Comparison of ENCODE assay signal across 10 cellular contexts in genomic region chr7:139703468-139704307, GRCh38.
A peak's percentile ranks its signal among the peaks of the same experiment; 100 is the strongest.
DNase-seq lines count a peak whose midpoint lies in the region; ATAC-seq and TF ChIP-seq lines count a peak whose summit lies in the region.
"Had no signal": no experiment of that assay in that cellular context is flagged by ENCODE, and none has a peak within 500 bp of the region (broad histone marks: within the 10 kb centered on the region; RNA-seq: fewer than 3 reads in every experiment).

No MANE protein-coding gene starts in this region.

- POLR2A ChIA-PET in activated CD8-positive, alpha-beta T cell treated with anti-CD3 and anti-CD28 coated beads, Interleukin-2, amount 10 ng/mL, durations not matched to agents 7 days and 5 days (lab: Charles Lee): no interaction called here
- POLR2A ChIA-PET in activated CD8-positive, alpha-beta T cell treated with anti-CD3 and anti-CD28 coated beads for 36 hours (lab: Charles Lee): no interaction called here

- H3K27me3 Mint-ChIP-seq in activated CD8-positive, alpha-beta T cell treated with anti-CD3 and anti-CD28 coated beads, Interleukin-2, amount 10 ng/mL, durations not matched to agents 7 days and 5 days (ENCODE audit: low read depth): no peaks in the 10 kb centered on the region
- no peaks in the 10 kb centered on the region for H3K27me3 Mint-ChIP-seq in activated CD8-positive, alpha-beta T cell treated with anti-CD3 and anti-CD28 coated beads for 36 hours

- peak overlapping the region; percentile 90 for H3K27ac ChIP-seq in left ventricle myocardium inferior (replicated peaks)
- peak overlapping the region; percentile 23 to 49 (median 34) for H3K27ac ChIP-seq in transverse colon

- peak overlapping the region; percentile 8 for H3K4me3 ChIP-seq in left ventricle myocardium inferior
- H3K4me3 ChIP-seq in transverse colon: no peak overlapping the region

- no peaks in the 10 kb centered on the region for H3K9me3 ChIP-seq in left ventricle myocardium inferior (replicated peaks)
- no peaks in the 10 kb centered on the region for H3K9me3 ChIP-seq in transverse colon

- H3K36me3 ChIP-seq in left ventricle myocardium inferior (peaks cover 15% of the 10 kb centered on the region), transverse colon (no peaks in the 10 kb centered on the region)

- 58 to 98% methylated on average over 3 to 5 of the region's 5 CpGs for WGBS in transverse colon (ENCODE audit: low coverage in 1 of 2), 2 donors

- peak; percentile 24 for ATAC-seq in activated CD8-positive, alpha-beta T cell treated with anti-CD3 and anti-CD28 coated beads, Interleukin-2, amount 10 ng/mL, durations not matched to agents 7 days and 5 days
- no peak for ATAC-seq in activated CD8-positive, alpha-beta T cell treated with anti-CD3 and anti-CD28 coated beads for 36 hours
- ATAC-seq in HG03196 (IDR thresholded peaks at IDR 0.05; ENCODE audit: unreplicated experiment) (peak; percentile 13), HG03039 (IDR thresholded peaks at IDR 0.05; ENCODE audit: unreplicated experiment) (no peak)

- in situ Hi-C loops in transverse colon (cut with MboI; ENCODE audit: low pct_ligation_motif_present in 1 of 4, low pct_unique_long_range_greater_than_20kb in 1 of 4, low sequenced_read_pairs in 3 of 4): no loop called here

- no peak for DNase-seq in activated CD8-positive, alpha-beta T cell treated with anti-CD3 and anti-CD28 coated beads, Interleukin-2, amount 10 ng/mL, durations not matched to agents 7 days and 5 days
- DNase-seq in activated CD8-positive, alpha-beta T cell treated with anti-CD3 and anti-CD28 coated beads for 36 hours: no peak
- DNase-seq in left ventricle myocardium inferior: no peak
- peak; percentile 7 for DNase-seq in transverse colon
- DNase-seq in Kasumi-1 (lab: John Stamatoyannopoulos, UW): no peak
- no peak for DNase-seq in DMS153 treated with DMSO at 0.1 percent for 48 hours (lab: John Stamatoyannopoulos, UW; ENCODE audit: unreplicated experiment)
- DNase-seq: ACHN; activated CD4-positive, alpha-beta T cell treated with anti-CD3 and anti-CD28 coated beads for 1 hour had no signal

- intact Hi-C loops in activated CD8-positive, alpha-beta T cell treated with anti-CD3 and anti-CD28 coated beads for 36 hours (cut with micrococcal nuclease): no loop called here
- intact Hi-C loops in left ventricle myocardium inferior (cut with micrococcal nuclease): no loop called here
- intact Hi-C loops in transverse colon (cut with DNase I; ENCODE audit: low total_unique reads): loop anchor here (10.0 kb wide), 1 partner anchor 71 kb away; the partner anchor contains the start of gene HIPK2

- no peak overlapping the region for H3K27ac Mint-ChIP-seq in activated CD8-positive, alpha-beta T cell treated with anti-CD3 and anti-CD28 coated beads, Interleukin-2, amount 10 ng/mL, durations not matched to agents 7 days and 5 days
- H3K27ac Mint-ChIP-seq in activated CD8-positive, alpha-beta T cell treated with anti-CD3 and anti-CD28 coated beads for 36 hours: no peak overlapping the region

- no peaks in the 10 kb centered on the region for H3K9me3 Mint-ChIP-seq in activated CD8-positive, alpha-beta T cell treated with anti-CD3 and anti-CD28 coated beads, Interleukin-2, amount 10 ng/mL, durations not matched to agents 7 days and 5 days (ENCODE audit: insufficient read depth)
- H3K9me3 Mint-ChIP-seq in activated CD8-positive, alpha-beta T cell treated with anti-CD3 and anti-CD28 coated beads for 36 hours: no peaks in the 10 kb centered on the region

- TF ChIP-seq EP300 in transverse colon (IDR thresholded peaks at IDR 0.05; ENCODE audit: low read depth): no peak

- TF ChIP-seq POLR2A in transverse colon (IDR thresholded peaks at IDR 0.05): no peak

- peaks cover 8% of the 10 kb centered on the region for H3K4me1 Mint-ChIP-seq in activated CD8-positive, alpha-beta T cell treated with anti-CD3 and anti-CD28 coated beads, Interleukin-2, amount 10 ng/mL, durations not matched to agents 7 days and 5 days (ENCODE audit: low read depth)
- H3K4me1 Mint-ChIP-seq in activated CD8-positive, alpha-beta T cell treated with anti-CD3 and anti-CD28 coated beads for 36 hours (ENCODE audit: low read depth): peaks cover 13% of the 10 kb centered on the region

- H3K36me3 Mint-ChIP-seq in activated CD8-positive, alpha-beta T cell treated with anti-CD3 and anti-CD28 coated beads, Interleukin-2, amount 10 ng/mL, durations not matched to agents 7 days and 5 days (ENCODE audit: low read depth): no peaks in the 10 kb centered on the region
- H3K36me3 Mint-ChIP-seq in activated CD8-positive, alpha-beta T cell treated with anti-CD3 and anti-CD28 coated beads for 36 hours (ENCODE audit: low read depth): no peaks in the 10 kb centered on the region

- no peak overlapping the region for H3K4me3 Mint-ChIP-seq in activated CD8-positive, alpha-beta T cell treated with anti-CD3 and anti-CD28 coated beads, Interleukin-2, amount 10 ng/mL, durations not matched to agents 7 days and 5 days
- no peak overlapping the region for H3K4me3 Mint-ChIP-seq in activated CD8-positive, alpha-beta T cell treated with anti-CD3 and anti-CD28 coated beads for 36 hours

- H3K4me1 ChIP-seq in left ventricle myocardium inferior (peaks cover 92% of the 10 kb centered on the region), transverse colon (peaks cover 0 to 11% (median 6%) of the 10 kb centered on the region in 4 donors)

- CTCF ChIA-PET in activated CD8-positive, alpha-beta T cell treated with anti-CD3 and anti-CD28 coated beads, Interleukin-2, amount 10 ng/mL, durations not matched to agents 7 days and 5 days (lab: Charles Lee): no interaction called here
- CTCF ChIA-PET in activated CD8-positive, alpha-beta T cell treated with anti-CD3 and anti-CD28 coated beads for 36 hours (lab: Charles Lee): no interaction called here

- H3K27me3 ChIP-seq in left ventricle myocardium inferior (ENCODE audit: low read depth) (no peaks in the 10 kb centered on the region), transverse colon (no peaks in the 10 kb centered on the region)

- TF ChIP-seq CTCF in activated CD8-positive, alpha-beta T cell treated with anti-CD3 and anti-CD28 coated beads for 36 hours (IDR thresholded peaks at IDR 0.05): no peak
- TF ChIP-seq CTCF in left ventricle myocardium inferior (IDR thresholded peaks at IDR 0.05; ENCODE audit: borderline replicate concordance) (no peak), transverse colon (IDR thresholded peaks at IDR 0.05) (no peak)

Comparison
In these comparisons a context has a peak if more than half of its experiments do, and no peak if none do; other contexts are left out.
1. ATAC-seq: peak in activated CD8-positive, alpha-beta T cell treated with anti-CD3 and anti-CD28 coated beads, Interleukin-2, amount 10 ng/mL, durations not matched to agents 7 days and 5 days (single experiment) and HG03196 (single experiment); none in activated CD8-positive, alpha-beta T cell treated with anti-CD3 and anti-CD28 coated beads for 36 hours (single experiment) and HG03039 (single experiment).